Comparison of ENCODE assay signal across 29 cellular contexts in genomic region chr6:61649845-61650244, GRCh38.
"Had no signal": no experiment of that assay in that cellular context is flagged by ENCODE, and none has a peak within 500 bp of the region (broad histone marks: within the 10 kb centered on the region; RNA-seq: fewer than 3 reads in every experiment).

No MANE protein-coding gene starts in this region.

- H3K4me3 Mint-ChIP-seq: activated CD4-positive, alpha-beta T cell treated with anti-CD3 and anti-CD28 coated beads, Interleukin-2, amount 10 ng/mL, durations not matched to agents 7 days and 5 days; activated CD8-positive, alpha-beta T cell treated with anti-CD3 and anti-CD28 coated beads for 36 hours; activated naive CD4-positive, alpha-beta T cell treated with anti-CD3 and anti-CD28 coated beads for 36 hours; activated naive CD4-positive, alpha-beta T cell treated with anti-CD3 and anti-CD28 coated beads, Interleukin-2, amount 50 U/mL, for 24 hours; activated naive CD8-positive, alpha-beta T cell treated with anti-CD3 and anti-CD28 coated beads for 36 hours; activated naive CD8-positive, alpha-beta T cell treated with anti-CD3 and anti-CD28 coated beads, Interleukin-2, amount 50 U/mL, for 24 hours; activated T-helper 1 cell treated with anti-CD3 and anti-CD28 coated beads, Interleukin-12 subunit alpha, Interleukin-12 subunit beta, Interleukin-2, Interleukin-4 antibody, amounts not matched to agents 30 ng/mL and 10 ng/mL and 1 ng/mL, durations not matched to agents 14 hours and 24 hours and 36 hours had no signal

- H3K27ac Mint-ChIP-seq: activated CD4-positive, alpha-beta T cell treated with anti-CD3 and anti-CD28 coated beads, Interleukin-2, amount 10 ng/mL, durations not matched to agents 7 days and 5 days; activated CD8-positive, alpha-beta T cell treated with anti-CD3 and anti-CD28 coated beads for 36 hours; activated naive CD4-positive, alpha-beta T cell treated with anti-CD3 and anti-CD28 coated beads for 36 hours; activated naive CD4-positive, alpha-beta T cell treated with anti-CD3 and anti-CD28 coated beads, Interleukin-2, amount 50 U/mL, for 24 hours; activated naive CD8-positive, alpha-beta T cell treated with anti-CD3 and anti-CD28 coated beads for 36 hours; activated naive CD8-positive, alpha-beta T cell treated with anti-CD3 and anti-CD28 coated beads, Interleukin-2, amount 50 U/mL, for 24 hours; activated T-helper 1 cell treated with anti-CD3 and anti-CD28 coated beads, Interleukin-12 subunit alpha, Interleukin-12 subunit beta, Interleukin-2, Interleukin-4 antibody, amounts not matched to agents 30 ng/mL and 10 ng/mL and 1 ng/mL, durations not matched to agents 14 hours and 24 hours and 36 hours; activated T-helper 2 cell treated with anti-CD3 and anti-CD28 coated beads, Interferon-gamma antibody, Interleukin-2, Interleukin-4, amounts not matched to agents 10 μg/mL and 5 μg/mL and 100 μg/mL, durations not matched to agents 14 hours and 24 hours and 36 hours had no signal

- ATAC-seq: activated CD8-positive, alpha-beta T cell treated with anti-CD3 and anti-CD28 coated beads for 36 hours; activated naive CD8-positive, alpha-beta T cell treated with anti-CD3 and anti-CD28 coated beads, Interleukin-2, amount 50 U/mL, for 24 hours; body of pancreas; esophagus mucosa; heart left ventricle had no signal

- H3K27me3 Mint-ChIP-seq: activated CD4-positive, alpha-beta T cell treated with anti-CD3 and anti-CD28 coated beads, Interleukin-2, amount 10 ng/mL, durations not matched to agents 7 days and 5 days; activated CD8-positive, alpha-beta T cell treated with anti-CD3 and anti-CD28 coated beads for 36 hours; activated naive CD4-positive, alpha-beta T cell treated with anti-CD3 and anti-CD28 coated beads, Interleukin-2, amount 50 U/mL, for 24 hours; activated naive CD8-positive, alpha-beta T cell treated with anti-CD3 and anti-CD28 coated beads for 36 hours; activated naive CD8-positive, alpha-beta T cell treated with anti-CD3 and anti-CD28 coated beads, Interleukin-2, amount 50 U/mL, for 24 hours had no signal

- H3K36me3 Mint-ChIP-seq: activated naive CD4-positive, alpha-beta T cell treated with anti-CD3 and anti-CD28 coated beads, Interleukin-2, amount 50 U/mL, for 24 hours; activated naive CD8-positive, alpha-beta T cell treated with anti-CD3 and anti-CD28 coated beads for 36 hours had no signal

- H3K4me1 Mint-ChIP-seq: activated CD4-positive, alpha-beta T cell treated with anti-CD3 and anti-CD28 coated beads, Interleukin-2, amount 10 ng/mL, durations not matched to agents 7 days and 5 days; activated naive CD4-positive, alpha-beta T cell treated with anti-CD3 and anti-CD28 coated beads, Interleukin-2, amount 50 U/mL, for 24 hours; activated naive CD8-positive, alpha-beta T cell treated with anti-CD3 and anti-CD28 coated beads for 36 hours; activated naive CD8-positive, alpha-beta T cell treated with anti-CD3 and anti-CD28 coated beads, Interleukin-2, amount 50 U/mL, for 24 hours had no signal

- DNase-seq: activated CD4-positive, alpha-beta T cell treated with anti-CD3 and anti-CD28 coated beads for 4 hours; activated CD4-positive, alpha-beta T cell treated with anti-CD3 and anti-CD28 coated beads, Interleukin-2, amount 10 ng/mL, durations not matched to agents 7 days and 5 days; activated CD4-positive, alpha-beta T cell treated with anti-CD3 and anti-CD28 coated beads, Interleukin-2, amount 50 U/mL, for 4 hours; activated CD4-positive, CD25-positive, alpha-beta regulatory T cell; activated CD4-positive, CD25-positive, alpha-beta regulatory T cell treated with anti-CD3 and anti-CD28 coated beads, Interleukin-2, amount 50 U/mL, for 72 hours; activated CD8-positive, alpha-beta memory T cell treated with anti-CD3 and anti-CD28 coated beads for 24 hours; activated CD8-positive, alpha-beta T cell treated with anti-CD3 and anti-CD28 coated beads for 36 hours; activated effector memory CD4-positive, alpha-beta T cell treated with anti-CD3 and anti-CD28 coated beads, Interleukin-2, amount 50 U/mL, for 16 hours; activated naive CD4-positive, alpha-beta T cell treated with anti-CD3 and anti-CD28 coated beads for 36 hours; activated naive CD8-positive, alpha-beta T cell treated with anti-CD3 and anti-CD28 coated beads for 36 hours; activated naive CD8-positive, alpha-beta T cell treated with anti-CD3 and anti-CD28 coated beads, Interleukin-2, amount 50 U/mL, for 24 hours; activated T-cell treated with anti-CD3 and anti-CD28 coated beads, Interleukin-2, amount 50 U/mL, for 1 hour; activated T-cell treated with anti-CD3 and anti-CD28 coated beads, Interleukin-2, amount 50 U/mL, for 48 hours; adrenal gland; amygdala; aorta; body of pancreas; central memory CD4-positive, alpha-beta T cell; cerebellar nuclear complex; colonic mucosa; effector CD8-positive, alpha-beta T cell; foreskin fibroblast; glutamatergic neuron; heart left ventricle; T-helper 2 cell had no signal
